ENCODE assay signal across 7 cellular contexts in genomic region chr6:36123270-36124139, GRCh38. TPM values are rescaled to one million over a fixed set of nuclear protein-coding genes. Genes with fewer than 3 reads are reported as not detected.
DNase-seq lines count a peak whose midpoint lies in the region; ATAC-seq, FAIRE-seq and TF ChIP-seq lines count a peak whose summit lies in the region.

No MANE protein-coding gene starts in this region.

- WGBS in HepG2 (ENCODE audit: low lambda C conversion rate) = 26% methylated on average over 10 of the region's 10 CpGs

- TF ChIP-seq RAD21 in HepG2 (CRISPR knock-in tag; IDR thresholded peaks at IDR 0.05) = peak; percentile 69

- TF ChIP-seq EP300 in HepG2 (IDR thresholded peaks at IDR 0.05; ENCODE audit: low read depth in 2 of 2, low read length in 2 of 2) (no peak), HepG2 (CRISPR knock-in tag; IDR thresholded peaks at IDR 0.05; ENCODE audit: borderline replicate concordance) (no peak)

- no peaks in the 10 kb centered on the region for H3K27me3 Mint-ChIP-seq in central memory CD8-positive, alpha-beta T cell

- no peaks in the 10 kb centered on the region for H3K27me3 ChIP-seq in HepG2 (ENCODE audit: control insufficient read depth in 1 of 2, insufficient read depth in 2 of 2, low read length in 2 of 2)

- H3K4me3 Mint-ChIP-seq in central memory CD8-positive, alpha-beta T cell = peak overlapping the region; percentile 51

- TF ChIP-seq CTCF in GM12874 (IDR thresholded peaks at IDR 0.05; ENCODE audit: insufficient read depth, low read depth, low read length) (peak; percentile 90), HepG2 (CRISPR knock-in tag; IDR thresholded peaks at IDR 0.05) (peak; percentile 89)

- no peaks in the 10 kb centered on the region for H3K79me2 ChIP-seq in HepG2 (ENCODE audit: insufficient read depth, low read length)

- H3K9me3 Mint-ChIP-seq in central memory CD8-positive, alpha-beta T cell = no peaks in the 10 kb centered on the region

- peaks cover 55% of the 10 kb centered on the region for H3K4me1 ChIP-seq in HepG2 (ENCODE audit: insufficient read depth, low read length)

- TF ChIP-seq POLR2A in HepG2 (IDR thresholded peaks at IDR 0.05; ENCODE audit: insufficient read depth in 1 of 2, low read depth in 2 of 2, low read length in 2 of 2) = no peak

- DNase-seq in NCI-H226 = peak; percentile 59
- peak; percentile 77 for DNase-seq in activated CD4-positive, alpha-beta T cell treated with anti-CD3 and anti-CD28 coated beads for 1 hour
- peak; percentile 89 to 92 for DNase-seq in central memory CD8-positive, alpha-beta T cell (ENCODE audit: low spot score in 2 of 2)
- peak; percentile 83 for DNase-seq in HepG2 (ENCODE audit: low spot score)
- peak; percentile 86 to 88 for DNase-seq in stimulated activated CD4-positive, alpha-beta T cell treated with anti-CD3 and anti-CD28 coated beads, Interleukin-4, amount 100 ng/mL, for 48 hours (ENCODE audit: low read depth in 2 of 2)

- peak; percentile 28 for FAIRE-seq in HepG2 (lab: Jason Lieb, UNC)

- no TSS peak for BruUV-seq in HepG2 (replicated peaks; lab: Mats Ljungman, UMichigan)

- H3K4me2 ChIP-seq in HepG2 (ENCODE audit: low read depth, low read length) = peak overlapping the region; percentile 54

- no peak overlapping the region for H3K9ac ChIP-seq in HepG2 (ENCODE audit: insufficient read depth, low read depth, low read length)

- CTCF ChIA-PET in HepG2 (lab: Yijun Ruan, JAX; ENCODE audit: low intra/inter-chr PET ratio, low total read pairs) = interaction anchor here (1.0 to 2.5 kb wide), 3 partner anchors 73 to 236 kb away, joined by 4 to 20 read pairs (median 6); partner anchors contain the start of gene BRPF3

- in situ Hi-C loops in HepG2 (cut with HindIII; ENCODE audit: extremely low pct_ligation_motif_present, low pct_unique_long_range_greater_than_20kb) = no loop called here

- peak overlapping the region; percentile 61 for H3K27ac Mint-ChIP-seq in central memory CD8-positive, alpha-beta T cell (ENCODE audit: low read depth)

- H2AFZ ChIP-seq in HepG2 (ENCODE audit: low read length) = no peak overlapping the region

- POLR2A ChIA-PET in HepG2 (lab: Yijun Ruan, JAX) = interaction anchor here (2.7 to 4.2 kb wide), 2 partner anchors 8 to 28 kb away, joined by 13 to 29 read pairs; no protein-coding TSS in a partner anchor

- H3K4me1 Mint-ChIP-seq in central memory CD8-positive, alpha-beta T cell = peaks cover 82% of the 10 kb centered on the region

- intact Hi-C loops in HepG2 (cut with micrococcal nuclease; ENCODE audit: unreplicated experiment) = loop anchor here (1.0 kb wide), 1 partner anchor 237 kb away; no protein-coding TSS in a partner anchor

- peaks cover 21% of the 10 kb centered on the region for H3K36me3 Mint-ChIP-seq in central memory CD8-positive, alpha-beta T cell (ENCODE audit: insufficient read depth)

- peak; percentile 42 for ATAC-seq in HG02981 (IDR thresholded peaks at IDR 0.05; ENCODE audit: unreplicated experiment)
- ATAC-seq in central memory CD8-positive, alpha-beta T cell (replicated peaks; ENCODE audit: extremely low read depth, poor library complexity, severe bottlenecking) = peak; percentile 87
- ATAC-seq in HepG2 = peak; percentile 63

- no peaks in the 10 kb centered on the region for H4K20me1 ChIP-seq in HepG2 (ENCODE audit: insufficient read depth, low read length)

- 0 out of 6 replicates have a peak overlapping the region, but pooled peaks of 1 of the 3 experiments have one; percentile 17 for H3K4me3 ChIP-seq in HepG2 (replicated peaks in 1 of 3; ENCODE audit: insufficient read depth in 1 of 3, low read depth in 2 of 3, low read length in 3 of 3)

- no peaks in the 10 kb centered on the region for H3K9me3 ChIP-seq in HepG2 (ENCODE audit: low read length)

- H3K36me3 ChIP-seq in HepG2 (replicated peaks in 1 of 2; ENCODE audit: control insufficient read depth in 1 of 2, insufficient read depth in 2 of 2, low read length in 2 of 2) = 0 out of 5 replicates have a peak, but pooled peaks cover 0 to 1% of the 10 kb centered on the region in 2 experiments

- no peak overlapping the region for H3K27ac ChIP-seq in HepG2 (ENCODE audit: extremely low read length, insufficient read depth, low read length)

TF ChIP-seq in HepG2, 621 proteins besides CTCF, POLR2A, EP300 and RAD21 (continues in another document):
- TF ChIP-seq SMC3 (IDR thresholded peaks at IDR 0.05; ENCODE audit: low read length) (peak; percentile 74), PCBP1 (IDR thresholded peaks at IDR 0.05; ENCODE audit: borderline replicate concordance, low read depth, low read length) (peak; percentile 95), ZGPAT (CRISPR knock-in tag; IDR thresholded peaks at IDR 0.05) (peak; percentile 22; the same call in 1 of the 2 replicates), ZSCAN30 (CRISPR knock-in tag; IDR thresholded peaks at IDR 0.05) (no peak), SYNCRIP (IDR thresholded peaks at IDR 0.05; ENCODE audit: insufficient read depth, low read depth, low read length) (no peak), HNF4G (IDR thresholded peaks at IDR 0.05; ENCODE audit: borderline replicate concordance, low read depth, low read length) (0 out of 2 replicates have a peak, but pooled peaks have one; percentile 11), HNF4G (CRISPR knock-in tag; IDR thresholded peaks at IDR 0.05; ENCODE audit: borderline replicate concordance, low read depth) (no peak), PRDM10 (CRISPR knock-in tag; IDR thresholded peaks at IDR 0.05; ENCODE audit: low read depth) (no peak), ATF1 (CRISPR knock-in tag; IDR thresholded peaks at IDR 0.05) (no peak), ZNF441 (CRISPR knock-in tag; IDR thresholded peaks at IDR 0.05; ENCODE audit: borderline replicate concordance) (no peak), HOXA9 (CRISPR knock-in tag; IDR thresholded peaks at IDR 0.05; ENCODE audit: borderline replicate concordance) (no peak; the same call in 1 of the 2 replicates)

RNA-seq across cellular contexts. Expression of gene MAPK13, which starts 6.8 kb away (rescaled TPM):
- 12.7 and 17.8 TPM in 2 replicates for total RNA-seq in HepG2 (2016; rRNA removed; fragmentation: Illumina TruSeq; extraction: Trizol)
- 6.7 and 7.7 TPM in 2 replicates for total RNA-seq in HepG2 (2016; cell fraction: cytosol; rRNA removed; fragmentation: Illumina TruSeq; extraction: Trizol; ENCODE audit: low read depth)
- total RNA-seq in HepG2 (2016; cell fraction: insoluble cytoplasmic fraction; rRNA removed; fragmentation: Illumina TruSeq; extraction: Trizol) = 13.2 and 13.6 TPM in 2 replicates
- 16.3 and 17.8 TPM in 2 replicates for total RNA-seq in HepG2 (2016; cell fraction: membrane; rRNA removed; fragmentation: Illumina TruSeq; extraction: Trizol)
- 12.2 and 12.8 TPM in 2 replicates for total RNA-seq in HepG2 (2016; cell fraction: nucleus; rRNA removed; fragmentation: Illumina TruSeq; extraction: Trizol)
- polyA plus RNA-seq in HepG2 (2011; rRNA removed) = 43.4 and 48.6 TPM in 2 replicates
- polyA plus RNA-seq in HepG2 (2011; cell fraction: cytosol; rRNA removed) = 29.8 and 31.4 TPM in 2 replicates
- polyA plus RNA-seq in HepG2 (2011; cell fraction: nucleus; rRNA removed) = 203 and 226 TPM in 2 replicates
- polyA plus RNA-seq in HepG2 (2012) = 27.9 and 35.1 TPM in 2 replicates
- polyA plus RNA-seq in HepG2 (2016; cell fraction: cytosol; fragmentation: Illumina TruSeq; extraction: Trizol; ENCODE audit: low read depth) = 19.7 and 23.2 TPM in 2 replicates
- 26.4 and 34.1 TPM in 2 replicates for polyA plus RNA-seq in HepG2 (2016; cell fraction: insoluble cytoplasmic fraction; fragmentation: Illumina TruSeq; extraction: Trizol; ENCODE audit: low read depth)
- 27.6 and 29.3 TPM in 2 replicates for polyA plus RNA-seq in HepG2 (2016; cell fraction: membrane; fragmentation: Illumina TruSeq; extraction: Trizol; ENCODE audit: low read depth)
- polyA plus RNA-seq in HepG2 (2016; cell fraction: nucleus; fragmentation: Illumina TruSeq; extraction: Trizol; ENCODE audit: insufficient read depth, low read depth) = 36.0 and 42.2 TPM in 2 replicates
- polyA minus RNA-seq in HepG2 (2011; rRNA and poly(A)+ RNA removed; ENCODE audit: low replicate concordance) = 3.1 and 49.1 TPM in 2 replicates
- 16.3 and 18.6 TPM in 2 replicates for polyA minus RNA-seq in HepG2 (2011; cell fraction: cytosol; rRNA and poly(A)+ RNA removed)
- polyA minus RNA-seq in HepG2 (2011; cell fraction: nucleus; rRNA and poly(A)+ RNA removed) = 30.6 and 42.0 TPM in 2 replicates
